In genomic region chr12:111791507-111791906, GRCh38 we compare ENCODE assay signal across 1 cellular context.
TF ChIP-seq lines count a peak whose summit lies in the region.

No MANE protein-coding gene starts in this region.

TF ChIP-seq in K562, 482 proteins besides CTCF, POLR2A, EP300 and RAD21 (continues in another document):
- no peak for TF ChIP-seq ZNF282 (CRISPR knock-in tag; IDR thresholded peaks at IDR 0.05)
- TF ChIP-seq MGA (IDR thresholded peaks at IDR 0.05) = no peak
- TF ChIP-seq SMAD3 (CRISPR knock-in tag; conservative IDR thresholded peaks at IDR 0.05) = no peak
- TF ChIP-seq ZC3H8 (IDR thresholded peaks at IDR 0.05) = no peak
- TF ChIP-seq RREB1 (CRISPR knock-in tag; IDR thresholded peaks at IDR 0.05) = no peak
- no peak for TF ChIP-seq UBTF (IDR thresholded peaks at IDR 0.05; ENCODE audit: borderline replicate concordance in 1 of 2, low read depth in 2 of 2, low read length in 2 of 2)
- TF ChIP-seq ZHX1 (conservative IDR thresholded peaks at IDR 0.05; ENCODE audit: low read length) = no peak
- TF ChIP-seq BACH1 (tag; IDR thresholded peaks at IDR 0.05) = no peak
- no peak for TF ChIP-seq SAFB2 (IDR thresholded peaks at IDR 0.05; ENCODE audit: borderline replicate concordance, low read depth, low read length, severe bottlenecking)
- no peak for TF ChIP-seq MAFF (IDR thresholded peaks at IDR 0.05; ENCODE audit: low read length)
- TF ChIP-seq ZNF696 (CRISPR knock-in tag; conservative IDR thresholded peaks at IDR 0.05) = no peak
- TF ChIP-seq RBM39 (optimal IDR thresholded peaks at IDR 0.05; ENCODE audit: low read depth, low read length) = no peak
- TF ChIP-seq ZBTB40 (IDR thresholded peaks at IDR 0.05) = no peak
- no peak for TF ChIP-seq ZBTB40 (CRISPR knock-in tag; IDR thresholded peaks at IDR 0.05)
- TF ChIP-seq PURB (CRISPR knock-in tag; IDR thresholded peaks at IDR 0.05; ENCODE audit: low read depth) = no peak
